ENCODE assay signal across 8 cellular contexts in the genomic region with DNA sequence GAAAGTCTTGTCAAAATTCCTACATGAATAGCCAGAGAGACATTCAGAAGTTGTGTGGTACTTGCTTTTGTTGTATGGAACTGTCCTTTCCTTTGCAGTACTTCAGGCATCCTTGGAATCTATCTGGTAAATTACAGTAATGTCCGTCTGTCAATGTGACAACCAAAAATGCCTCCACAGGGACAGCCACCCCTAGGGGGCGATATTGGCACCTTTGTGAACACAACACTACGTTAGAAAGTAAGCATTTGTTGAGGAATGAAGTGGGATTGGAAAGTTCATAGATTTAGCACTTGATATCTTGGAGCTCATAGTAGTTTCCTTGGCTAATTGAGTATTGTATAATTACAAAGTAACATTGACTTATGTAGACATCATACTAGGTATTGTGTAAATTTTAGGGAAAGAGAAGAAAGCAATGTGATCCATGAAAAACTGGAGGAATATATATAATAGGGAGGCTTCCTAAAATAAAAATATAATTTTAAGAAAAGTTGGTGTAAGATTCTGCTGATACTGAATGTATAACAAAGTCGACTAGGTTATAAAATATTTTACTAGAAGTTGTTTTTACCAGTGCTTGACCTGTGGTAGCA.
A peak's percentile ranks its signal among the peaks of the same experiment; 100 is the strongest.
DNase-seq lines count a peak whose midpoint lies in the region; ATAC-seq lines count a peak whose summit lies in the region.

No MANE protein-coding gene starts in this region.

- no peak for ATAC-seq in activated CD4-positive, CD25-positive, alpha-beta regulatory T cell treated with anti-CD3 and anti-CD28 coated beads, Interleukin-2, amount 50 U/mL, for 24 hours
- ATAC-seq in HG02642 (IDR thresholded peaks at IDR 0.05; ENCODE audit: poor library complexity, unreplicated experiment) (peak; percentile 70), HG03108 (IDR thresholded peaks at IDR 0.05; ENCODE audit: unreplicated experiment) (no peak)

- peak in 3 of 4 experiments; percentile 6 to 43 (median 29) for DNase-seq in activated CD4-positive, CD25-positive, alpha-beta regulatory T cell (lab: John Stamatoyannopoulos, UW)
- DNase-seq in RPMI8226 (peak; percentile 69), iPS DF 19.7 (ENCODE audit: low read depth, low spot score) (peak; percentile 47)
- DNase-seq in activated naive CD4-positive, alpha-beta T cell (lab: John Stamatoyannopoulos, UW) = peak; percentile 5 to 31 (median 22)
- peak; percentile 67 for DNase-seq in stimulated activated CD4-positive, alpha-beta T cell treated with anti-CD3 and anti-CD28 coated beads, Interleukin-1b, Interleukin-23, amount 100 ng/mL, for 48 hours
